ENCODE assay signal across 8 cellular contexts in the genomic region with DNA sequence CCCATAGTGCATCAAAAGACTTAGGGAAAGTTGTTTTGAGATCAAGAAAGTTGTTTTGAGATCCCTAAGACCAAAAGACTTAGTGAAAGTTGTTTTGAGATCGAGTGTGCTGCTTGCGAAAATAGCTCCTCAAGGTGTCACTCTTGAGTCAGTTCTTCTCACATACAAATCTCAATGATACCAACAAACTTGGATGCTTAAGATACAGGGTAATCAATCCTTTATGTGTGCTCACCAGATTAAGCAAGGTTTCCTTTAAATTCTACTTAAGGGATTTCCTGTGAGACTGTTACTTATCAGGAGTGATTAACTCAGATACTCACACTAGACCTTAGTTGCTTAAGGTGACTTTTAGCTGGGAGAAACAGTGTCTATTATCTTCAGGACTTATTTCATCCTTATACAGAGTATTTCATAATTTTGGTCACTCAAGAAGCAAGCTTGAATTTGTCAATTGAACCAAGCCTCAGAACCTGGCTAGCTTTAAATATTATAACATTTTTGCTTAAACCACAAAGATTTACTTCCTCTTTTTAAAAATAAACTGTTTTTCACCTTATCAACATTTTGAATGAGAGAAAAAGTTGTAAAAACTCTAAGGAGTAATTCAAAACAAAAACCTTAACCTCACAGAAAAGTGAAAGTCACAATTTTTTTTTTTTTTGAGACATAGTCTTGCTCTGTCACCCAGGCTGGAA. TPM values are rescaled to one million over a fixed set of nuclear protein-coding genes. Genes with fewer than 3 reads are reported as not detected.
DNase-seq lines count a peak whose midpoint lies in the region; ATAC-seq and TF ChIP-seq lines count a peak whose summit lies in the region.

No MANE protein-coding gene starts in this region.

- TF ChIP-seq CTCF in A673 (conservative IDR thresholded peaks at IDR 0.05; ENCODE audit: low read depth, low read length) (peak; percentile 81), right atrium auricular region (IDR thresholded peaks at IDR 0.05) (peak; percentile 58 to 75), gastrocnemius medialis (IDR thresholded peaks at IDR 0.05 in 4 of 5, conservative IDR thresholded peaks at IDR 0.05 in 1 of 5) (peak in 4 of 5 experiments; percentile 14 to 72 (median 58))

- POLR2A ChIA-PET in A673 (lab: Charles Lee; ENCODE audit: low non-redundant PET): no interaction called here

- BruUV-seq in A673 (replicated peaks; lab: Mats Ljungman, UMichigan): no TSS peak

- H3K4me1 ChIP-seq in A673 (ENCODE audit: insufficient read depth, low read length, poor library complexity, severe bottlenecking) (peaks cover 5% of the 10 kb centered on the region), right atrium auricular region (no peaks in the 10 kb centered on the region), gastrocnemius medialis (peaks cover 0 to 3% of the 10 kb centered on the region in 2 donors)

- H3K36me3 Mint-ChIP-seq in activated naive CD4-positive, alpha-beta T cell treated with anti-CD3 and anti-CD28 coated beads, Interleukin-2, amount 50 U/mL, for 24 hours: no peaks in the 10 kb centered on the region

- ATAC-seq in HG03135 (IDR thresholded peaks at IDR 0.05; ENCODE audit: unreplicated experiment) (peak; percentile 50), gastrocnemius medialis (peak in 1 of 2 donors; percentile 51), HG03457 (IDR thresholded peaks at IDR 0.05; ENCODE audit: unreplicated experiment) (no peak)

- in situ Hi-C loops in G401 (cut with HindIII; ENCODE audit: low sequenced_read_pairs): no loop called here
- in situ Hi-C loops in gastrocnemius medialis (cut with MboI; ENCODE audit: low sequenced_read_pairs in 4 of 4): loop anchor here in 1 of 4 donors (5.0 to 10.0 kb wide), 2 partner anchors 102 to 184 kb away; partner anchors contain the start of gene ZMPSTE24

- CTCF ChIA-PET in A673 (lab: Charles Lee): interaction anchor here (0.8 to 3.3 kb wide), 5 partner anchors 9 to 285 kb away, joined by 3 to 25 read pairs (median 7); no protein-coding TSS in a partner anchor

- H3K27ac ChIP-seq in A673 (ENCODE audit: low read depth, low read length, poor library complexity, severe bottlenecking) (no peak overlapping the region), right atrium auricular region (no peak overlapping the region), gastrocnemius medialis (no peak overlapping the region)

- H3K36me3 ChIP-seq in A673 (ENCODE audit: insufficient read depth, low read length, poor library complexity, severe bottlenecking) (no peaks in the 10 kb centered on the region), right atrium auricular region (no peaks in the 10 kb centered on the region), gastrocnemius medialis (no peaks in the 10 kb centered on the region)

- peak overlapping the region; percentile 28 for H3K4me3 Mint-ChIP-seq in activated naive CD4-positive, alpha-beta T cell treated with anti-CD3 and anti-CD28 coated beads, Interleukin-2, amount 50 U/mL, for 24 hours

- intact Hi-C loops in A673 (cut with micrococcal nuclease; ENCODE audit: unreplicated experiment): loop anchor here (1.0 kb wide), 1 partner anchor 251 kb away; no protein-coding TSS in a partner anchor
- intact Hi-C loops in gastrocnemius medialis (cut with DNase I; ENCODE audit: low total_unique reads): loop anchor here (2.0 kb wide), 2 partner anchors 162 to 252 kb away; no protein-coding TSS in a partner anchor

- no peaks in the 10 kb centered on the region for H3K9me3 ChIP-seq in A673 (ENCODE audit: low read depth, low read length, poor library complexity, severe bottlenecking)
- H3K9me3 ChIP-seq in right atrium auricular region: no peaks in the 10 kb centered on the region
- H3K9me3 ChIP-seq in gastrocnemius medialis: no peaks in the 10 kb centered on the region

- peaks cover 6% of the 10 kb centered on the region for H3K4me1 Mint-ChIP-seq in activated naive CD4-positive, alpha-beta T cell treated with anti-CD3 and anti-CD28 coated beads, Interleukin-2, amount 50 U/mL, for 24 hours

- H3K9me3 Mint-ChIP-seq in activated naive CD4-positive, alpha-beta T cell treated with anti-CD3 and anti-CD28 coated beads, Interleukin-2, amount 50 U/mL, for 24 hours: no peaks in the 10 kb centered on the region

- peak overlapping the region; percentile 56 for H3K27ac Mint-ChIP-seq in activated naive CD4-positive, alpha-beta T cell treated with anti-CD3 and anti-CD28 coated beads, Interleukin-2, amount 50 U/mL, for 24 hours

- DNase-seq in A673 (ENCODE audit: low spot score): peak; percentile 71
- peak; percentile 61 for DNase-seq in G401 (ENCODE audit: low spot score)
- DNase-seq in NCI-H526 (lab: John Stamatoyannopoulos, UW): peak; percentile 27 to 68
- no peak for DNase-seq in right atrium auricular region (ENCODE audit: low spot score)
- no peak for DNase-seq in gastrocnemius medialis

- TF ChIP-seq POLR2A in gastrocnemius medialis (IDR thresholded peaks at IDR 0.05): no peak

- H3K27me3 ChIP-seq in A673 (replicated peaks; ENCODE audit: insufficient read depth, low read depth, low read length, poor library complexity) (peaks cover 2% of the 10 kb centered on the region), right atrium auricular region (no peaks in the 10 kb centered on the region), gastrocnemius medialis (no peaks in the 10 kb centered on the region)

- H3K4me3 ChIP-seq in A673 (ENCODE audit: low read depth, low read length, poor library complexity, severe bottlenecking) (peak overlapping the region; percentile 18), right atrium auricular region (no peak overlapping the region), gastrocnemius medialis (no peak overlapping the region)

- H3K27me3 Mint-ChIP-seq in activated naive CD4-positive, alpha-beta T cell treated with anti-CD3 and anti-CD28 coated beads, Interleukin-2, amount 50 U/mL, for 24 hours: no peaks in the 10 kb centered on the region

RNA-seq across cellular contexts. Expression of gene RLF, which starts 8.0 kb away (rescaled TPM):
- total RNA-seq in A673 (2021) (17.1 and 18.1 TPM in 2 replicates), right atrium auricular region (10 to 100 TPM; 11.4 to 12.6 TPM), gastrocnemius medialis (10 to 100 TPM; 12.3 to 15.9 (median 15.0) TPM)
- total RNA-seq in G401 (2014; rRNA removed; shearing (Covaris generic)): 9.4 and 10.4 TPM in 2 replicates

RNA-seq across cellular contexts. Expression of gene PPT1, which starts 56.2 kb away (rescaled TPM):
- total RNA-seq in A673 (2021): 65.7 and 76.3 TPM in 2 replicates
- total RNA-seq in G401 (2014; rRNA removed; shearing (Covaris generic)): 181 and 227 TPM in 2 replicates
- total RNA-seq in right atrium auricular region: 10 to 100 TPM; 30.0 to 34.6 TPM
- total RNA-seq in gastrocnemius medialis: 10 to 100 TPM in 2 of 4 donors, 1 to 10 TPM in 2; 8.5 to 23.2 (median 13.4) TPM

Comparison
In these comparisons a context has a peak if more than half of its experiments do, and no peak if none do; other contexts are left out.
1. DNase-seq: peak in A673 (single experiment), G401 (single experiment) and NCI-H526 (2 of 2); none in right atrium auricular region (single experiment) and gastrocnemius medialis (0 of 2).
2. Peak in every context shown above with its lines, with median percentiles within 50 percentile points of each other: CTCF ChIP-seq.